ENCODE assay signal across 8 cellular contexts in the genomic region with DNA sequence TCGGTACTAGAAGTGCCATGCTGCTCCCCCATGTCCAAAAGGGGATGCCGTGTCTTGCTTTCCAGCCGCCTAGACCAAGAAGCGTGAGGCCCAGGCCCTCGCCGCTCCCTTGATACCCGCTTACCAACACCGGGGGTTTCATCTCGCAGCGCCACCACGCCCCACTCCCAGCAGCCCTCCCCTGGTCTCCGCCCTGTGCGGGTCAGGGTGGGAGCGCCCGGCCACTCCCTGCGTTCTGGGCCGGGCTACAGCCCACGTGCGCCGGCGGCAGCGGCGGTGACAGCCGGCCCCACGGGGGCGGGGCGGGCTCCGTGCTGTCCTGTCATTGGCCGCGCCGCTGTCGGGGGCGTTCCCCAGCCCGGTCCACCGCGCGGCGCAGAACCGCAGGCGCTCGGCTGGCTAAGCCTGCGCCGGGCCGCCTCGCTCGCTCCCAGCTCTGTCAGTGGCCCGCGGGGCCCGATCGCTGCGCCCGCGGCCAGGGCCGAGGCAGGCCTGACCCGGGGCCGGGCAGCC. TPM values are rescaled to one million over a fixed set of nuclear protein-coding genes. Genes with fewer than 3 reads are reported as not detected.
DNase-seq lines count a peak whose midpoint lies in the region; ATAC-seq and TF ChIP-seq lines count a peak whose summit lies in the region.

A gene with protein sequence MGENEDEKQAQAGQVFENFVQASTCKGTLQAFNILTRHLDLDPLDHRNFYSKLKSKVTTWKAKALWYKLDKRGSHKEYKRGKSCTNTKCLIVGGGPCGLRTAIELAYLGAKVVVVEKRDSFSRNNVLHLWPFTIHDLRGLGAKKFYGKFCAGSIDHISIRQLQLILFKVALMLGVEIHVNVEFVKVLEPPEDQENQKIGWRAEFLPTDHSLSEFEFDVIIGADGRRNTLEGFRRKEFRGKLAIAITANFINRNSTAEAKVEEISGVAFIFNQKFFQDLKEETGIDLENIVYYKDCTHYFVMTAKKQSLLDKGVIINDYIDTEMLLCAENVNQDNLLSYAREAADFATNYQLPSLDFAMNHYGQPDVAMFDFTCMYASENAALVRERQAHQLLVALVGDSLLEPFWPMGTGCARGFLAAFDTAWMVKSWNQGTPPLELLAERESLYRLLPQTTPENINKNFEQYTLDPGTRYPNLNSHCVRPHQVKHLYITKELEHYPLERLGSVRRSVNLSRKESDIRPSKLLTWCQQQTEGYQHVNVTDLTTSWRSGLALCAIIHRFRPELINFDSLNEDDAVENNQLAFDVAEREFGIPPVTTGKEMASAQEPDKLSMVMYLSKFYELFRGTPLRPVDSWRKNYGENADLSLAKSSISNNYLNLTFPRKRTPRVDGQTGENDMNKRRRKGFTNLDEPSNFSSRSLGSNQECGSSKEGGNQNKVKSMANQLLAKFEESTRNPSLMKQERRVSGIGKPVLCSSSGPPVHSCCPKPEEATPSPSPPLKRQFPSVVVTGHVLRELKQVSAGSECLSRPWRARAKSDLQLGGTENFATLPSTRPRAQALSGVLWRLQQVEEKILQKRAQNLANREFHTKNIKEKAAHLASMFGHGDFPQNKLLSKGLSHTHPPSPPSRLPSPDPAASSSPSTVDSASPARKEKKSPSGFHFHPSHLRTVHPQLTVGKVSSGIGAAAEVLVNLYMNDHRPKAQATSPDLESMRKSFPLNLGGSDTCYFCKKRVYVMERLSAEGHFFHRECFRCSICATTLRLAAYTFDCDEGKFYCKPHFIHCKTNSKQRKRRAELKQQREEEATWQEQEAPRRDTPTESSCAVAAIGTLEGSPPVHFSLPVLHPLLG (plus strand): TSS at position 390 of the 513 bp plus-strand sequence. CDS start 51,566 bp downstream, outside the sequence.

- no peaks in the 10 kb centered on the region for H3K9me3 ChIP-seq in ectodermal cell (ENCODE audit: control insufficient read depth, low read length)
- no peaks in the 10 kb centered on the region for H3K9me3 ChIP-seq in lung (ENCODE audit: control insufficient read depth in 2 of 2, insufficient read depth in 1 of 2, low read length in 1 of 2)

- peak within 1 kb of the TSS; percentile 49 for H3K4me3 ChIP-seq in ectodermal cell (ENCODE audit: insufficient read depth, low read depth, low read length)
- H3K4me3 ChIP-seq in lung: peak within 1 kb of the TSS; percentile 68

- peak; percentile 10 to 87 (median 70) for DNase-seq in C1 segment of cervical spinal cord (lab: John Stamatoyannopoulos, UW)
- DNase-seq in NCI-H82 (lab: John Stamatoyannopoulos, UW): peak; percentile 92
- peak; percentile 54 to 77 for DNase-seq in activated CD8-positive, alpha-beta memory T cell treated with anti-CD3 and anti-CD28 coated beads for 1 hour (ENCODE audit: extremely low read depth in 1 of 2, low read depth in 1 of 2)
- peak; percentile 87 for DNase-seq in lung (ENCODE audit: low spot score)
- DNase-seq in stimulated activated CD4-positive, alpha-beta T cell treated with anti-CD3 and anti-CD28 coated beads, TNF-alpha, amount 100 ng/mL, for 24 hours (ENCODE audit: low read depth in 3 of 3): peak; percentile 67 to 85 (median 76)

- 0 to 1% methylated on average over 56 of the region's 56 CpGs for WGBS in ectodermal cell, 2 experiments
- 0 to 1% methylated on average over 38 to 56 of the region's 56 CpGs for WGBS in lung, 2 donors

- ATAC-seq in GM19438 (IDR thresholded peaks at IDR 0.05; ENCODE audit: low read depth, unreplicated experiment) (peak; percentile 97), HG03565 (IDR thresholded peaks at IDR 0.05; ENCODE audit: unreplicated experiment) (peak; percentile 97), lung (ENCODE audit: insufficient read depth, low FRiP score) (peak; percentile 97)

- no peak for TF ChIP-seq CTCF in lung (IDR thresholded peaks at IDR 0.05; ENCODE audit: control extremely low read depth, extremely low read depth)

- peaks cover 5% of the 10 kb centered on the region for H3K4me1 ChIP-seq in ectodermal cell (ENCODE audit: control insufficient read depth, insufficient read depth, low read length)
- H3K4me1 ChIP-seq in lung (ENCODE audit: control insufficient read depth in 2 of 2, insufficient read depth in 2 of 2, low read length in 2 of 2): peaks cover 6 to 16% of the 10 kb centered on the region in 2 donors

- H3K36me3 ChIP-seq in ectodermal cell (ENCODE audit: control insufficient read depth, insufficient read depth, low read length): no peaks in the 10 kb centered on the region
- no peaks in the 10 kb centered on the region for H3K36me3 ChIP-seq in lung (ENCODE audit: control insufficient read depth in 2 of 2, insufficient read depth in 2 of 2, low read length in 2 of 2)

- H3K27me3 ChIP-seq in ectodermal cell (ENCODE audit: control insufficient read depth, insufficient read depth, low read length, poor library complexity, severe bottlenecking): peaks cover 45% of the 10 kb centered on the region
- H3K27me3 ChIP-seq in lung (ENCODE audit: control insufficient read depth, insufficient read depth): no peaks in the 10 kb centered on the region

- H3K27ac ChIP-seq in ectodermal cell (ENCODE audit: insufficient read depth, low read depth, low read length, poor library complexity, severe bottlenecking) (no peak within 1 kb of the TSS), lung (ENCODE audit: low read depth in 1 of 2, low read length in 1 of 2) (peak within 1 kb of the TSS; percentile 78 to 91)

RNA-seq across cellular contexts. Expression of the gene that starts here (rescaled TPM):
- polyA plus RNA-seq in ectodermal cell (2013, experiment 1 of 4): 2.8 TPM
- polyA plus RNA-seq in ectodermal cell (2013, experiment 2 of 4): 2.7 TPM
- 1.7 TPM for polyA plus RNA-seq in ectodermal cell (2013, experiment 3 of 4)
- 2.1 TPM for polyA plus RNA-seq in ectodermal cell (2013, experiment 4 of 4)
- total RNA-seq in lung: 100 to 1,000 TPM; 124 to 218 TPM
- 10 to 100 TPM; 38.2 to 75.3 TPM for polyA plus RNA-seq in lung
